In genomic region chr14:76868453-76869170, GRCh38 we compare ENCODE assay signal across 1 cellular context.
TF ChIP-seq lines count a peak whose summit lies in the region.

No MANE protein-coding gene starts in this region.

TF ChIP-seq in HepG2, 621 proteins besides CTCF, POLR2A, EP300 and RAD21:
- TF ChIP-seq YEATS2 (CRISPR knock-in tag; IDR thresholded peaks at IDR 0.05; ENCODE audit: borderline replicate concordance) = no peak
- TF ChIP-seq HNRNPL (IDR thresholded peaks at IDR 0.05; ENCODE audit: low read depth, low read length) = 0 out of 2 replicates have a peak, but pooled peaks have one; percentile 38
- TF ChIP-seq ZNF782 (CRISPR knock-in tag; IDR thresholded peaks at IDR 0.05; ENCODE audit: borderline replicate concordance) = no peak
- no peak for TF ChIP-seq ZNF3 (CRISPR knock-in tag; IDR thresholded peaks at IDR 0.05)
